In the genomic region with DNA sequence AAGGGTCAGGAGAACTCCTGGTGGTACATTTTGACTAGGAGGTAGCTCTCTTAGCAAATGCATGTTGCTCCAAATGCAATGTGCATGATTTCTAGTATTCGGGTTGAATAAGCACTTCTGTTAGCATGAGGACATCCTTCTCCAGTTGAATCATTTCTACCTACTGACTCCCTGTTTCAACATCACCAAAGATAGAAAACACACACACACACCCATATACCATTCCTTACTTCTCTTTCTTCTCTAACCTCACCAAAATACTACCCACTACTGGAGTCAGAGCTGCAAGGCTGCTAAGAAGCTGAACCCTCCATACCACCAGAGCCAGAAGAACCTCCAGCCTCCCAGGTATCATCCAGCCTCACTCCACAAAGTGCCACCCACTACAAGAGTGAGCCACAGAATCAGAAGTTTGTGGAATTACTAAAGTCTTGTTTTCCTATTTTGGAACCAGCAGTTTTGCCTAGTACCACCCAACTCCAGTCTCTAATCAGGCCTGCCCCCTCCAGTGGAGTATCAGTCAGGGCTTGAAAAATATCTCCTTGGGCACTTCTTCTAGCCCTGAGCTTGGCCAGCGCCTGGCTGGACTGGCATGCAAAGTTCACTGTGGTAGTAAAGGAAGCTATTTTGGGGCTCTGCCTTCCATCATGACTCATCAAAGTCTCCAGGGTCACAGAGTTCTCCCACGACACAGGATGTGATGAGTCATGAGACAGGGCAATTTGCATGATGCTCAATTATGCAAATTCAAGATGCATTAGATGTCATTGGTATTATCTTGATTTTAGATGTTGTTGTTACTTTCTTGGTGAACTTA, we compare ENCODE assay signal across 8 cellular contexts.
DNase-seq lines count a peak whose midpoint lies in the region; ATAC-seq and TF ChIP-seq lines count a peak whose summit lies in the region.

No MANE protein-coding gene starts in this region.

- peak overlapping the region; percentile 2 for H3K27ac Mint-ChIP-seq in stimulated activated naive B cell treated with anti-CD40 and anti-IgM and Interleukin-4, amounts not matched to agents 10 μg/mL and 1 μg/mL and 100 μg/mL, for 72 hours

- H3K27ac ChIP-seq in foreskin keratinocyte, result no peak overlapping the region

- ATAC-seq in GM19452 (IDR thresholded peaks at IDR 0.05; ENCODE audit: unreplicated experiment) (peak; percentile 93), HG03432 (IDR thresholded peaks at IDR 0.05; ENCODE audit: unreplicated experiment) (peak; percentile 91), SK-N-SH treated with all-trans-retinoic acid at 6 μM for 48 hours (peak; percentile 80), foreskin keratinocyte (peak; percentile 88)
- ATAC-seq in stimulated activated naive B cell treated with anti-CD40 and anti-IgM and Interleukin-4, amounts not matched to agents 10 μg/mL and 1 μg/mL and 100 μg/mL, for 72 hours (replicated peaks), result peak; percentile 81 to 86

- no peaks in the 10 kb centered on the region for H3K27me3 ChIP-seq in foreskin keratinocyte

- H3K36me3 Mint-ChIP-seq in stimulated activated naive B cell treated with anti-CD40 and anti-IgM and Interleukin-4, amounts not matched to agents 10 μg/mL and 1 μg/mL and 100 μg/mL, for 72 hours, result no peaks in the 10 kb centered on the region

- H3K27me3 Mint-ChIP-seq in stimulated activated naive B cell treated with anti-CD40 and anti-IgM and Interleukin-4, amounts not matched to agents 10 μg/mL and 1 μg/mL and 100 μg/mL, for 72 hours, result peaks cover 10 to 12% of the 10 kb centered on the region in 2 donors

- DNase-seq in GM04503 (ENCODE audit: low read depth) (peak; percentile 80), foreskin keratinocyte (peak in 1 of 2 donors; percentile 47), activated gamma-delta T cell (lab: John Stamatoyannopoulos, UW) (no peak), NCI-H2081 (lab: John Stamatoyannopoulos, UW) (no peak)
- DNase-seq in stimulated activated naive B cell treated with anti-CD40 and anti-IgM and Interleukin-4, amounts not matched to agents 10 μg/mL and 1 μg/mL and 100 μg/mL, for 72 hours, result peak; percentile 34

- no peaks in the 10 kb centered on the region for H3K4me1 ChIP-seq in foreskin keratinocyte

- no peaks in the 10 kb centered on the region for H3K9me3 Mint-ChIP-seq in stimulated activated naive B cell treated with anti-CD40 and anti-IgM and Interleukin-4, amounts not matched to agents 10 μg/mL and 1 μg/mL and 100 μg/mL, for 72 hours

- H3K4me3 Mint-ChIP-seq in stimulated activated naive B cell treated with anti-CD40 and anti-IgM and Interleukin-4, amounts not matched to agents 10 μg/mL and 1 μg/mL and 100 μg/mL, for 72 hours, result no peak overlapping the region

- peaks cover 11 to 12% of the 10 kb centered on the region in 2 donors for H3K4me1 Mint-ChIP-seq in stimulated activated naive B cell treated with anti-CD40 and anti-IgM and Interleukin-4, amounts not matched to agents 10 μg/mL and 1 μg/mL and 100 μg/mL, for 72 hours

- TF ChIP-seq CTCF in foreskin keratinocyte (conservative IDR thresholded peaks at IDR 0.05), result no peak

TF ChIP-seq in SK-N-SH treated with all-trans-retinoic acid at 6 μM for 48 hours, 23 proteins besides CTCF, POLR2A, EP300 and RAD21:
- TF ChIP-seq BACH2 (CRISPR knock-in tag; IDR thresholded peaks at IDR 0.05; ENCODE audit: borderline replicate concordance) (no peak), SNAI2 (CRISPR knock-in tag; IDR thresholded peaks at IDR 0.05) (no peak), GLIS3 (CRISPR knock-in tag; IDR thresholded peaks at IDR 0.05) (no peak), ISL1 (CRISPR knock-in tag; IDR thresholded peaks at IDR 0.05) (no peak), ZFP3 (CRISPR knock-in tag; IDR thresholded peaks at IDR 0.05) (no peak), ZFP30 (CRISPR knock-in tag; IDR thresholded peaks at IDR 0.05) (no peak), TCF4 (CRISPR knock-in tag; IDR thresholded peaks at IDR 0.05; ENCODE audit: borderline replicate concordance) (no peak), CSDC2 (CRISPR knock-in tag; IDR thresholded peaks at IDR 0.05) (no peak), ZNF8 (CRISPR knock-in tag; IDR thresholded peaks at IDR 0.05) (no peak), ZNF565 (CRISPR knock-in tag; conservative IDR thresholded peaks at IDR 0.05; ENCODE audit: low read depth) (no peak), ZC3H10 (CRISPR knock-in tag; IDR thresholded peaks at IDR 0.05) (no peak), RARB (CRISPR knock-in tag; IDR thresholded peaks at IDR 0.05) (no peak), PPARA (CRISPR knock-in tag; IDR thresholded peaks at IDR 0.05; ENCODE audit: borderline replicate concordance) (no peak)
- TF ChIP-seq, protein P1, sequence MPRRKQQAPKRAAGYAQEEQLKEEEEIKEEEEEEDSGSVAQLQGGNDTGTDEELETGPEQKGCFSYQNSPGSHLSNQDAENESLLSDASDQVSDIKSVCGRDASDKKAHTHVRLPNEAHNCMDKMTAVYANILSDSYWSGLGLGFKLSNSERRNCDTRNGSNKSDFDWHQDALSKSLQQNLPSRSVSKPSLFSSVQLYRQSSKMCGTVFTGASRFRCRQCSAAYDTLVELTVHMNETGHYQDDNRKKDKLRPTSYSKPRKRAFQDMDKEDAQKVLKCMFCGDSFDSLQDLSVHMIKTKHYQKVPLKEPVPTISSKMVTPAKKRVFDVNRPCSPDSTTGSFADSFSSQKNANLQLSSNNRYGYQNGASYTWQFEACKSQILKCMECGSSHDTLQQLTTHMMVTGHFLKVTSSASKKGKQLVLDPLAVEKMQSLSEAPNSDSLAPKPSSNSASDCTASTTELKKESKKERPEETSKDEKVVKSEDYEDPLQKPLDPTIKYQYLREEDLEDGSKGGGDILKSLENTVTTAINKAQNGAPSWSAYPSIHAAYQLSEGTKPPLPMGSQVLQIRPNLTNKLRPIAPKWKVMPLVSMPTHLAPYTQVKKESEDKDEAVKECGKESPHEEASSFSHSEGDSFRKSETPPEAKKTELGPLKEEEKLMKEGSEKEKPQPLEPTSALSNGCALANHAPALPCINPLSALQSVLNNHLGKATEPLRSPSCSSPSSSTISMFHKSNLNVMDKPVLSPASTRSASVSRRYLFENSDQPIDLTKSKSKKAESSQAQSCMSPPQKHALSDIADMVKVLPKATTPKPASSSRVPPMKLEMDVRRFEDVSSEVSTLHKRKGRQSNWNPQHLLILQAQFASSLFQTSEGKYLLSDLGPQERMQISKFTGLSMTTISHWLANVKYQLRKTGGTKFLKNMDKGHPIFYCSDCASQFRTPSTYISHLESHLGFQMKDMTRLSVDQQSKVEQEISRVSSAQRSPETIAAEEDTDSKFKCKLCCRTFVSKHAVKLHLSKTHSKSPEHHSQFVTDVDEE (CRISPR knock-in tag; IDR thresholded peaks at IDR 0.05), result no peak
- TF ChIP-seq, protein P2, sequence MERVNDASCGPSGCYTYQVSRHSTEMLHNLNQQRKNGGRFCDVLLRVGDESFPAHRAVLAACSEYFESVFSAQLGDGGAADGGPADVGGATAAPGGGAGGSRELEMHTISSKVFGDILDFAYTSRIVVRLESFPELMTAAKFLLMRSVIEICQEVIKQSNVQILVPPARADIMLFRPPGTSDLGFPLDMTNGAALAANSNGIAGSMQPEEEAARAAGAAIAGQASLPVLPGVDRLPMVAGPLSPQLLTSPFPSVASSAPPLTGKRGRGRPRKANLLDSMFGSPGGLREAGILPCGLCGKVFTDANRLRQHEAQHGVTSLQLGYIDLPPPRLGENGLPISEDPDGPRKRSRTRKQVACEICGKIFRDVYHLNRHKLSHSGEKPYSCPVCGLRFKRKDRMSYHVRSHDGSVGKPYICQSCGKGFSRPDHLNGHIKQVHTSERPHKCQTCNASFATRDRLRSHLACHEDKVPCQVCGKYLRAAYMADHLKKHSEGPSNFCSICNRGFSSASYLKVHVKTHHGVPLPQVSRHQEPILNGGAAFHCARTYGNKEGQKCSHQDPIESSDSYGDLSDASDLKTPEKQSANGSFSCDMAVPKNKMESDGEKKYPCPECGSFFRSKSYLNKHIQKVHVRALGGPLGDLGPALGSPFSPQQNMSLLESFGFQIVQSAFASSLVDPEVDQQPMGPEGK (CRISPR knock-in tag; IDR thresholded peaks at IDR 0.05; ENCODE audit: borderline replicate concordance), result no peak

Comparison
In these comparisons a context has a peak if more than half of its experiments do, and no peak if none do; other contexts are left out.
1. DNase-seq: peak in GM04503 (single experiment) and stimulated activated naive B cell treated with anti-CD40 and anti-IgM and Interleukin-4, amounts not matched to agents 10 μg/mL and 1 μg/mL and 100 μg/mL, for 72 hours (single experiment); none in activated gamma-delta T cell (single experiment) and NCI-H2081 (0 of 2).
2. Peak in every context shown above with its lines, with median percentiles within 50 percentile points of each other: ATAC-seq.